Comparison of ENCODE assay signal across 8 cellular contexts in genomic region chr10:82150123-82150900, GRCh38.
A peak's percentile ranks its signal among the peaks of the same experiment; 100 is the strongest.
DNase-seq lines count a peak whose midpoint lies in the region; ATAC-seq and TF ChIP-seq lines count a peak whose summit lies in the region.

No MANE protein-coding gene starts in this region.

- ATAC-seq in naive thymus-derived CD4-positive, alpha-beta T cell = no peak

- H3K4me1 ChIP-seq in MM.1S (ENCODE audit: low read length) = no peaks in the 10 kb centered on the region
- no peaks in the 10 kb centered on the region for H3K4me1 ChIP-seq in naive thymus-derived CD4-positive, alpha-beta T cell (ENCODE audit: control insufficient read depth in 2 of 2, insufficient read depth in 2 of 2, low read length in 2 of 2)

- POLR2A ChIA-PET in naive thymus-derived CD4-positive, alpha-beta T cell (lab: Charles Lee) = no interaction called here

- no peak overlapping the region for H3K27ac Mint-ChIP-seq in osteocyte (ENCODE audit: unreplicated experiment)
- H3K27ac Mint-ChIP-seq in naive thymus-derived CD4-positive, alpha-beta T cell = no peak overlapping the region

- H3K4me3 ChIP-seq in MM.1S (ENCODE audit: low read length) (no peak overlapping the region), choroid plexus epithelial cell (ENCODE audit: low read depth, low read length) (no peak overlapping the region)
- no peak overlapping the region for H3K4me3 ChIP-seq in naive thymus-derived CD4-positive, alpha-beta T cell (ENCODE audit: low read length)

- H3K36me3 ChIP-seq in MM.1S (replicated peaks; ENCODE audit: insufficient read depth, low read length) = no peaks in the 10 kb centered on the region
- no peaks in the 10 kb centered on the region for H3K36me3 ChIP-seq in naive thymus-derived CD4-positive, alpha-beta T cell (ENCODE audit: control insufficient read depth in 2 of 3, insufficient read depth in 3 of 3, low read length in 3 of 3)

- no peaks in the 10 kb centered on the region for H3K9me2 ChIP-seq in MM.1S (replicated peaks; ENCODE audit: insufficient read depth, low read length)

- intact Hi-C loops in naive thymus-derived CD4-positive, alpha-beta T cell (cut with micrococcal nuclease) = no loop called here

- no peaks in the 10 kb centered on the region for H3K27me3 ChIP-seq in MM.1S (replicated peaks; ENCODE audit: insufficient read depth, low read length)
- H3K27me3 ChIP-seq in naive thymus-derived CD4-positive, alpha-beta T cell (ENCODE audit: control insufficient read depth in 2 of 2, insufficient read depth in 2 of 2, low read length in 2 of 2) = no peaks in the 10 kb centered on the region

- no peaks in the 10 kb centered on the region for H3K4me1 Mint-ChIP-seq in osteocyte (ENCODE audit: unreplicated experiment)
- peaks cover 0 to 2% (median 0%) of the 10 kb centered on the region in 7 donors for H3K4me1 Mint-ChIP-seq in naive thymus-derived CD4-positive, alpha-beta T cell

- no peak overlapping the region for H3K4me2 ChIP-seq in MM.1S (ENCODE audit: low read depth, low read length)

- H2AFZ ChIP-seq in MM.1S (ENCODE audit: low read length) = no peak overlapping the region

- peak; percentile 67 for DNase-seq in NCI-H2171 treated with DMSO at 0.1 percent for 48 hours (lab: John Stamatoyannopoulos, UW)
- no peak for DNase-seq in NCI-H2171 (lab: John Stamatoyannopoulos, UW)
- DNase-seq in MM.1S = no peak
- peak; percentile 38 for DNase-seq in choroid plexus epithelial cell (ENCODE audit: low read depth)
- DNase-seq in osteocyte (ENCODE audit: extremely low spot score, unreplicated experiment) = no peak
- no peak for DNase-seq in naive thymus-derived CD4-positive, alpha-beta T cell
- no peak for DNase-seq in activated CD4-positive, CD25-positive, alpha-beta regulatory T cell treated with anti-CD3 and anti-CD28 coated beads, Interleukin-2, amount 50 U/mL, for 72 hours
- DNase-seq in NCI-H1436 treated with DMSO at 0.1 percent for 48 hours (lab: John Stamatoyannopoulos, UW) = no peak

- no peaks in the 10 kb centered on the region for H3K9me3 ChIP-seq in MM.1S (replicated peaks; ENCODE audit: insufficient read depth, low read length)
- no peaks in the 10 kb centered on the region for H3K9me3 ChIP-seq in naive thymus-derived CD4-positive, alpha-beta T cell (ENCODE audit: control insufficient read depth in 2 of 3, low read length in 3 of 3)

- no peak overlapping the region for H3K9ac ChIP-seq in MM.1S (ENCODE audit: low read length)

- H3K27me3 Mint-ChIP-seq in osteocyte (ENCODE audit: unreplicated experiment) = no peaks in the 10 kb centered on the region
- no peaks in the 10 kb centered on the region for H3K27me3 Mint-ChIP-seq in naive thymus-derived CD4-positive, alpha-beta T cell

- no peaks in the 10 kb centered on the region for H3F3A ChIP-seq in MM.1S (ENCODE audit: insufficient read depth, low read length)

- no peaks in the 10 kb centered on the region for H3K36me3 Mint-ChIP-seq in osteocyte (ENCODE audit: unreplicated experiment)
- no peaks in the 10 kb centered on the region for H3K36me3 Mint-ChIP-seq in naive thymus-derived CD4-positive, alpha-beta T cell

- peak; percentile 21; the same call in 1 of the 2 replicates for TF ChIP-seq CTCF in MM.1S (IDR thresholded peaks at IDR 0.05; ENCODE audit: low read length)
- TF ChIP-seq CTCF in choroid plexus epithelial cell (conservative IDR thresholded peaks at IDR 0.05; ENCODE audit: low read depth, low read length) = peak; percentile 56
- TF ChIP-seq CTCF in osteocyte (IDR thresholded peaks at IDR 0.05) = peak; percentile 20

- H3K27ac ChIP-seq in MM.1S (ENCODE audit: low read length) = no peak overlapping the region
- H3K27ac ChIP-seq in naive thymus-derived CD4-positive, alpha-beta T cell (ENCODE audit: low read depth, low read length) = no peak overlapping the region

- H4K20me1 ChIP-seq in MM.1S (ENCODE audit: insufficient read depth, low read length) = no peaks in the 10 kb centered on the region

- H3K79me2 ChIP-seq in MM.1S (ENCODE audit: low read length) = no peaks in the 10 kb centered on the region

- H3K4me3 Mint-ChIP-seq in osteocyte (ENCODE audit: unreplicated experiment) = no peak overlapping the region
- H3K4me3 Mint-ChIP-seq in naive thymus-derived CD4-positive, alpha-beta T cell = no peak overlapping the region

- peaks cover 12% of the 10 kb centered on the region for H3K9me3 Mint-ChIP-seq in osteocyte (ENCODE audit: unreplicated experiment)
- peaks cover 0 to 7% (median 0%) of the 10 kb centered on the region in 11 donors for H3K9me3 Mint-ChIP-seq in naive thymus-derived CD4-positive, alpha-beta T cell

- CTCF ChIA-PET in naive thymus-derived CD4-positive, alpha-beta T cell (lab: Charles Lee) = interaction anchor here (0.6 kb wide), 1 partner anchor 580 kb away, joined by 3 read pairs; no protein-coding TSS in a partner anchor

Comparison
In these comparisons a context has a peak if more than half of its experiments do, and no peak if none do; other contexts are left out.
1. DNase-seq: peak in NCI-H2171 treated with DMSO at 0.1 percent for 48 hours (single experiment) and choroid plexus epithelial cell (single experiment); none in NCI-H2171 (single experiment), MM.1S (single experiment), osteocyte (single experiment), naive thymus-derived CD4-positive, alpha-beta T cell (0 of 9), activated CD4-positive, CD25-positive, alpha-beta regulatory T cell treated with anti-CD3 and anti-CD28 coated beads, Interleukin-2, amount 50 U/mL, for 72 hours (single experiment) and NCI-H1436 treated with DMSO at 0.1 percent for 48 hours (single experiment).
2. Peak in every context shown above with its lines, with median percentiles within 50 percentile points of each other: CTCF ChIP-seq.